In genomic region chr17:77476006-77476405, GRCh38 we compare ENCODE assay signal across 8 cellular contexts.
DNase-seq lines count a peak whose midpoint lies in the region; ATAC-seq and TF ChIP-seq lines count a peak whose summit lies in the region.

No MANE protein-coding gene starts in this region.

- DNase-seq in activated B cell treated with CpG ODN at 0.5 μM for 24 hours: no peak
- no peak for DNase-seq in fibroblast of lung (ENCODE audit: low read depth in 2 of 2)
- DNase-seq in NCI-H128 (lab: John Stamatoyannopoulos, UW; ENCODE audit: unreplicated experiment): no peak
- DNase-seq in T-helper 9 cell: no peak
- no peak for DNase-seq in GF-D8 (lab: John Stamatoyannopoulos, UW)

- peaks cover 14% of the 10 kb centered on the region for H4K20me1 ChIP-seq in fibroblast of lung (ENCODE audit: control insufficient read depth, extremely low read depth, insufficient read depth, low read length)

- H3K9me3 Mint-ChIP-seq in activated B cell treated with CpG ODN at 0.5 μM for 24 hours: no peaks in the 10 kb centered on the region

- peaks cover 27% of the 10 kb centered on the region for H3K36me3 Mint-ChIP-seq in activated B cell treated with CpG ODN at 0.5 μM for 24 hours (ENCODE audit: low read depth)

- peak overlapping the region; percentile 83 for H3K27ac Mint-ChIP-seq in activated B cell treated with CpG ODN at 0.5 μM for 24 hours

- no peaks in the 10 kb centered on the region for H3K27me3 ChIP-seq in HUES48 (ENCODE audit: control insufficient read depth, insufficient read depth, low read length)
- no peaks in the 10 kb centered on the region for H3K27me3 ChIP-seq in fibroblast of lung (ENCODE audit: control insufficient read depth, insufficient read depth, low read length)
- no peaks in the 10 kb centered on the region for H3K27me3 ChIP-seq in skeletal muscle satellite cell (ENCODE audit: control insufficient read depth, insufficient read depth, low read length)

- H3K4me1 ChIP-seq in HUES48 (ENCODE audit: control insufficient read depth, insufficient read depth, low read length): peaks cover 76% of the 10 kb centered on the region
- H3K4me1 ChIP-seq in fibroblast of lung (ENCODE audit: control insufficient read depth, extremely low read depth, insufficient read depth, low read length): peaks cover 70% of the 10 kb centered on the region
- peaks cover 78% of the 10 kb centered on the region for H3K4me1 ChIP-seq in skeletal muscle satellite cell (ENCODE audit: control insufficient read depth, insufficient read depth, low read length)

- H3K9me3 ChIP-seq in HUES48 (ENCODE audit: control insufficient read depth, insufficient read depth, low read length) (no peaks in the 10 kb centered on the region), fibroblast of lung (ENCODE audit: control insufficient read depth, insufficient read depth, low read depth, low read length) (no peaks in the 10 kb centered on the region), skeletal muscle satellite cell (replicated peaks; ENCODE audit: low read length) (no peaks in the 10 kb centered on the region)

- H3K27ac ChIP-seq in HUES48 (ENCODE audit: low read depth, low read length) (peak overlapping the region; percentile 17), fibroblast of lung (ENCODE audit: insufficient read depth, low read length) (peak overlapping the region; percentile 85)

- intact Hi-C loops in activated B cell treated with CpG ODN at 0.5 μM for 24 hours (cut with micrococcal nuclease): no loop called here

- no peaks in the 10 kb centered on the region for H3K27me3 Mint-ChIP-seq in activated B cell treated with CpG ODN at 0.5 μM for 24 hours

- no peaks in the 10 kb centered on the region for H3K36me3 ChIP-seq in HUES48 (ENCODE audit: control insufficient read depth, insufficient read depth, low read length)
- H3K36me3 ChIP-seq in fibroblast of lung (ENCODE audit: control insufficient read depth, insufficient read depth, low read length): peaks cover 7% of the 10 kb centered on the region
- H3K36me3 ChIP-seq in skeletal muscle satellite cell (ENCODE audit: insufficient read depth, low read length): peaks cover 9% of the 10 kb centered on the region

- H2AFZ ChIP-seq in fibroblast of lung (ENCODE audit: low read length): no peak overlapping the region

- no peak overlapping the region for H3K9ac ChIP-seq in HUES48 (ENCODE audit: low read depth, low read length)
- H3K9ac ChIP-seq in fibroblast of lung (ENCODE audit: insufficient read depth, low read length): peak overlapping the region; percentile 32
- H3K9ac ChIP-seq in skeletal muscle satellite cell (ENCODE audit: low read depth, low read length): no peak overlapping the region

- H3K4me3 ChIP-seq in HUES48 (ENCODE audit: low read depth, low read length) (no peak overlapping the region), fibroblast of lung (replicated peaks in 1 of 4; ENCODE audit: control extremely low read depth in 1 of 4, insufficient read depth in 1 of 4, low read depth in 3 of 4, low read length in 4 of 4) (no peak overlapping the region), skeletal muscle satellite cell (ENCODE audit: low read length) (no peak overlapping the region)

- CTCF ChIA-PET in activated B cell treated with CpG ODN at 0.5 μM for 24 hours (lab: Charles Lee): interaction anchor here (1.1 kb wide), 1 partner anchor 46 kb away, joined by 3 read pairs; no protein-coding TSS in a partner anchor

- H3K4me3 Mint-ChIP-seq in activated B cell treated with CpG ODN at 0.5 μM for 24 hours: no peak overlapping the region

- POLR2A ChIA-PET in activated B cell treated with CpG ODN at 0.5 μM for 24 hours (lab: Charles Lee): interaction anchor here (0.5 to 9.0 kb wide), 5 partner anchors 14 to 580 kb away, joined by 3 to 150 read pairs (median 77); no protein-coding TSS in a partner anchor

- peaks cover 85% of the 10 kb centered on the region for H3K4me1 Mint-ChIP-seq in activated B cell treated with CpG ODN at 0.5 μM for 24 hours

- no peak for TF ChIP-seq CTCF in activated B cell treated with CpG ODN at 0.5 μM for 24 hours (IDR thresholded peaks at IDR 0.05)
- no peak for TF ChIP-seq CTCF in fibroblast of lung (conservative IDR thresholded peaks at IDR 0.05 in 1 of 2, IDR thresholded peaks at IDR 0.05 in 1 of 2; ENCODE audit: low read depth in 1 of 2, low read length in 2 of 2)

- ATAC-seq in activated B cell treated with CpG ODN at 0.5 μM for 24 hours (ENCODE audit: low read depth): no peak
- ATAC-seq in GM21390 (IDR thresholded peaks at IDR 0.05; ENCODE audit: unreplicated experiment): no peak

- H3K4me2 ChIP-seq in fibroblast of lung (ENCODE audit: extremely low read depth, insufficient read depth, low read length): peak overlapping the region; percentile 67
- peak overlapping the region; percentile 60 for H3K4me2 ChIP-seq in skeletal muscle satellite cell (ENCODE audit: low read length)

- H3K79me2 ChIP-seq in fibroblast of lung (ENCODE audit: control insufficient read depth, insufficient read depth, low read length): peaks cover 85% of the 10 kb centered on the region
